In genomic region chr1:58714594-58714993, GRCh38 we compare ENCODE assay signal across 3 cellular contexts.
A peak's percentile ranks its signal among the peaks of the same experiment; 100 is the strongest.
TF ChIP-seq lines count a peak whose summit lies in the region.

No MANE protein-coding gene starts in this region.

TF ChIP-seq in HepG2, 621 proteins besides CTCF, POLR2A, EP300 and RAD21 (continues in another document):
- no peak for TF ChIP-seq CBX2 (IDR thresholded peaks at IDR 0.05; ENCODE audit: low read depth, low read length)
- no peak for TF ChIP-seq CBX2 (CRISPR knock-in tag; IDR thresholded peaks at IDR 0.05; ENCODE audit: low read depth)
- peak; percentile 35; the same call in 1 of the 2 replicates for TF ChIP-seq RFX1 (IDR thresholded peaks at IDR 0.05)
- peak; percentile 29; the same call in 1 of the 2 replicates for TF ChIP-seq CEBPG (CRISPR knock-in tag; IDR thresholded peaks at IDR 0.05)
- TF ChIP-seq ZNF207 (IDR thresholded peaks at IDR 0.05; ENCODE audit: borderline replicate concordance): no peak
- TF ChIP-seq ZFP36L1 (CRISPR knock-in tag; IDR thresholded peaks at IDR 0.05): no peak
- TF ChIP-seq ZNF318 (CRISPR knock-in tag; IDR thresholded peaks at IDR 0.05): no peak
- peak; percentile 50; the same call in 1 of the 2 replicates for TF ChIP-seq CEBPB (IDR thresholded peaks at IDR 0.05; ENCODE audit: borderline replicate concordance, low read depth, low read length)
- peak; percentile 68 for TF ChIP-seq RFX3 (CRISPR knock-in tag; IDR thresholded peaks at IDR 0.05)
- no peak for TF ChIP-seq HES4 (CRISPR knock-in tag; IDR thresholded peaks at IDR 0.05; ENCODE audit: borderline replicate concordance)

TF ChIP-seq in K562, 482 proteins besides CTCF, POLR2A, EP300 and RAD21:
- TF ChIP-seq DMBX1 (CRISPR knock-in tag; IDR thresholded peaks at IDR 0.05; ENCODE audit: borderline replicate concordance) (no peak), NFRKB (IDR thresholded peaks at IDR 0.05; ENCODE audit: low read depth) (no peak), RFX1 (IDR thresholded peaks at IDR 0.05) (peak; percentile 62)

TF ChIP-seq in neural cell, 6 proteins besides CTCF, POLR2A, EP300 and RAD21:
- TF ChIP-seq POLR2AphosphoS5 (IDR thresholded peaks at IDR 0.05) (peak; percentile 34), TAF1 (IDR thresholded peaks at IDR 0.05; ENCODE audit: low read depth) (no peak), REST (IDR thresholded peaks at IDR 0.05; ENCODE audit: borderline replicate concordance) (peak; percentile 67)
